8 cellular contexts compared by ENCODE assay signal in the genomic region with DNA sequence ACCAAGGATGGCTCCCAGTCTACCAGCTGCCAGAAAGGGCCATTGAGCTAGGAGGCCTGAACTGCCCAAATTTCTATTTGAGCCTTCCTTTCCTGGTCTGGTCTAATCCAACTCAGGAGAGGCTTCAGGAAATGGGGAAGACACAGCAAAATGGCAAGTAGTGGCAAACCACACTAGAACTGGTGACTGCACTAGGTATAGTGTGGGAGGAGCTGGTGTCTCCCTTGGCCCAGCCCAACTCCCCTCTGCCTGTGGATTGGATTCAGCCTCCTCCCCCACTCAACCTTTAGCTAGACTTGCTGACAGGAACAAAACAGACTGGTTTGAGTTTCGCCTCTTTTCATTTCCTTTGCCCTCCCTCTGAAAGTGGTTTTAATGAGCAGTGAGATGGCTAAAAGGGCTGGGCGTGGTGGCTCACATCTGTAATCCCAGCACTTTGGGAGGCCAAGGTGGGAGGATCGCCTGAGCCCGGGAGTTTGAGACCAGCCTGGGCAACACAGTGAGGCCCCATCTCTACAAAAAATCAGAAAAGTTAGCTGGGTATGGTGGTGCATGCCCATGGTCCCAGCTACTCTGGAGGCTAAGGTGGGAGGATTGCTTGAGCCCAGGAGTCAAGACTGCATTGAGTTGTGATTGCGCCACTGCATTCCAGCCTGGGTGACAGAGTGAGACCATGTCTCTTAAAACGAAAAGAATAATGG. TPM values are rescaled to one million over a fixed set of nuclear protein-coding genes. Genes with fewer than 3 reads are reported as not detected.
DNase-seq lines count a peak whose midpoint lies in the region; TF ChIP-seq lines count a peak whose summit lies in the region.

No MANE protein-coding gene starts in this region.

- TF ChIP-seq CTCF in GM13976 (IDR thresholded peaks at IDR 0.05; ENCODE audit: borderline replicate concordance, control extremely low read depth, extremely low read depth, insufficient read depth, missing control alignments) (no peak), colonic mucosa (IDR thresholded peaks at IDR 0.05) (no peak), parathyroid adenoma (IDR thresholded peaks at IDR 0.05) (no peak)

- H2AFZ ChIP-seq in parathyroid adenoma = peak overlapping the region; percentile 20

- H3K36me3 ChIP-seq in NT2/D1 (ENCODE audit: insufficient read depth, insufficient read length, low read length) = peaks cover 45% of the 10 kb centered on the region
- peaks cover 3% of the 10 kb centered on the region for H3K36me3 ChIP-seq in colonic mucosa
- no peaks in the 10 kb centered on the region for H3K36me3 ChIP-seq in parathyroid adenoma (ENCODE audit: control insufficient read depth, insufficient read depth, low read length)

- H3K4me2 ChIP-seq in parathyroid adenoma (ENCODE audit: low read length) = no peak overlapping the region

- H3K4me1 ChIP-seq in NT2/D1 (ENCODE audit: insufficient read depth, insufficient read length) (peaks cover 18% of the 10 kb centered on the region), colonic mucosa (peaks cover 17% of the 10 kb centered on the region), parathyroid adenoma (peaks cover 35% of the 10 kb centered on the region)

- no peaks in the 10 kb centered on the region for H3K79me2 ChIP-seq in parathyroid adenoma

- H3K4me3 ChIP-seq in NT2/D1 (ENCODE audit: insufficient read length, low read depth) = no peak overlapping the region
- no peak overlapping the region for H3K4me3 ChIP-seq in colonic mucosa
- no peak overlapping the region for H3K4me3 ChIP-seq in parathyroid adenoma (ENCODE audit: low read depth, low read length)

- peak overlapping the region; percentile 41 for H3K27ac ChIP-seq in colonic mucosa
- peak overlapping the region; percentile 67 for H3K27ac ChIP-seq in parathyroid adenoma

- no peaks in the 10 kb centered on the region for H3K9me3 ChIP-seq in NT2/D1 (ENCODE audit: insufficient read depth, low read length)
- H3K9me3 ChIP-seq in colonic mucosa = no peaks in the 10 kb centered on the region
- no peaks in the 10 kb centered on the region for H3K9me3 ChIP-seq in parathyroid adenoma (ENCODE audit: control insufficient read depth, low read length)

- intact Hi-C loops in colonic mucosa (cut with DNase I) = loop anchor here (5.0 to 10.0 kb wide), 4 partner anchors 52 to 265 kb away; no protein-coding TSS in a partner anchor

- H3K27me3 ChIP-seq in NT2/D1 (ENCODE audit: insufficient read depth, insufficient read length) (no peaks in the 10 kb centered on the region), colonic mucosa (no peaks in the 10 kb centered on the region), parathyroid adenoma (ENCODE audit: control insufficient read depth, insufficient read depth, low read length) (no peaks in the 10 kb centered on the region)

- peak overlapping the region; percentile 23 for H3K9ac ChIP-seq in NT2/D1 (ENCODE audit: insufficient read length, low read depth)
- H3K9ac ChIP-seq in colonic mucosa (ENCODE audit: low read depth in 2 of 2, low read length in 2 of 2) = peak overlapping the region in 1 of 2 donors; percentile 42
- no peak overlapping the region for H3K9ac ChIP-seq in parathyroid adenoma

- DNase-seq in GM13976 (ENCODE audit: low spot score) (peak; percentile 51), NT2/D1 (ENCODE audit: low read depth, low spot score) (no peak), colonic mucosa (peak; percentile 46), NCI-H524 treated with DMSO at 0.1 percent for 48 hours (lab: John Stamatoyannopoulos, UW) (no peak), HCEC 1CT (no peak), SIG-M5 (lab: John Stamatoyannopoulos, UW) (no peak), HuH-7 (ENCODE audit: low spot score) (no peak)

- in situ Hi-C loops in GM13976 (cut with MboI; ENCODE audit: low sequenced_read_pairs, unreplicated experiment) = loop anchor here (10.0 kb wide), 1 partner anchor 95 kb away; no protein-coding TSS in a partner anchor

RNA-seq across cellular contexts. Expression of a gene that starts 17.5 kb away (rescaled TPM):
- total RNA-seq in colonic mucosa = 100 to 1,000 TPM in 1 of 2 donors, 10 to 100 TPM in 1; 83.6 to 120 TPM

RNA-seq across cellular contexts. Expression of a gene that starts 25.2 kb away (rescaled TPM):
- not detected for total RNA-seq in colonic mucosa

RNA-seq across cellular contexts. Expression of a gene that starts 34.4 kb away (rescaled TPM):
- 10 to 100 TPM; 47.7 to 48.8 TPM for total RNA-seq in colonic mucosa

RNA-seq across cellular contexts. Expression of a gene that starts 41.0 kb away (rescaled TPM):
- total RNA-seq in colonic mucosa = 10 to 100 TPM; 50.0 to 51.7 TPM

Comparison
In these comparisons a context has a peak if more than half of its experiments do, and no peak if none do; other contexts are left out.
1. DNase-seq: peak in GM13976 (single experiment) and colonic mucosa (single experiment); none in NT2/D1 (single experiment), NCI-H524 treated with DMSO at 0.1 percent for 48 hours (single experiment), HCEC 1CT (single experiment), SIG-M5 (single experiment) and HuH-7 (single experiment).